Comparison of ENCODE assay signal across 21 cellular contexts in the genomic region with DNA sequence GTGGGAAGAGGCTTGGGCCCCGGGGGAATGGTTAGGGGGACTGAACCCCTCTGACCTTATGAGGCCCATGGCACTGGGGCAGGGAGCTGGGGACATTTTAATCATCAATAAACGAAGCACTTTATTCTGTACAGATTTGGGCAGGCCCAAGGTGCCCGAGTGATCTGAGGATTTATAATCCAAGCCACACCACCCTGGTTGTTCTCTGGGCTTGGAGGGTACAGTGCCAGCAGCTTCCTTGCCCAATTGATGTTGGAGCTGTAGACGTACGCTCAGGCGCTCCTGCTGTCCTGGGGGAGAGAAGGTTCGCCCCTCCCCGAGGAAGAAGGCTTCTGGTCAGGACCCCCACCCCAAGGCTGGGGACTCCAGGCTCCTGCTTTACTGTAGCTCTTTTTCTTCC. TPM values are rescaled to one million over a fixed set of nuclear protein-coding genes. Genes with fewer than 3 reads are reported as not detected.
A peak's percentile ranks its signal among the peaks of the same experiment; 100 is the strongest.
DNase-seq lines count a peak whose midpoint lies in the region; ATAC-seq and TF ChIP-seq lines count a peak whose summit lies in the region.
"Had no signal": no experiment of that assay in that cellular context is flagged by ENCODE, and none has a peak within 500 bp of the region (broad histone marks: within the 10 kb centered on the region; RNA-seq: fewer than 3 reads in every experiment).

No MANE protein-coding gene starts in this region.

- peak overlapping the region; percentile 20 to 34 for H3K27ac ChIP-seq in ovary

- TF ChIP-seq CTCF in glutamatergic neuron (IDR thresholded peaks at IDR 0.05; ENCODE audit: partially characterized antibody, unreplicated experiment) (no peak), ovary (IDR thresholded peaks at IDR 0.05) (no peak)

- DNase-seq in Right ventricle myocardium inferior (ENCODE audit: missing footprints) (no peak), left cardiac atrium (no peak), glutamatergic neuron (no peak), ovary (peak in 1 of 5 donors; percentile 34), NCI-H1930 (lab: John Stamatoyannopoulos, UW) (no peak), NCI-H1694 treated with DMSO at 0.1 percent for 48 hours (lab: John Stamatoyannopoulos, UW) (no peak)
- no peak for DNase-seq in stimulated activated CD4-positive, alpha-beta T cell treated with anti-CD3 and anti-CD28 coated beads, Interleukin-4, amount 100 ng/mL, for 1 hour
- DNase-seq: activated CD4-positive, CD25-positive, alpha-beta regulatory T cell treated with anti-CD3 and anti-CD28 coated beads, Interleukin-2, amount 50 U/mL, for 72 hours; activated naive CD4-positive, alpha-beta T cell; amygdala; CD8-positive, alpha-beta T cell; DMS79; mucosa of descending colon; NCI-H1417; NCI-H2171; NCI-H526 treated with DMSO at 0.1 percent for 48 hours; stimulated activated CD4-positive, alpha-beta T cell treated with anti-CD3 and anti-CD28 coated beads, Interleukin-2, amount 100 ng/mL, for 48 hours had no signal

- TF ChIP-seq POLR2A in ovary (IDR thresholded peaks at IDR 0.05), result no peak

- peaks cover 7% of the 10 kb centered on the region for H3K36me3 Mint-ChIP-seq in glutamatergic neuron (ENCODE audit: unreplicated experiment)
- H3K36me3 Mint-ChIP-seq: CD8-positive, alpha-beta T cell had no signal

- no peaks in the 10 kb centered on the region for H3K27me3 ChIP-seq in ovary

- WGBS in ovary, 3 donors, result 53 to 61% (median 56%) methylated on average over 8 of the region's 8 CpGs

- no peak overlapping the region for H3K4me3 Mint-ChIP-seq in glutamatergic neuron (ENCODE audit: unreplicated experiment)
- H3K4me3 Mint-ChIP-seq: CD8-positive, alpha-beta T cell; GM23338 had no signal

- ATAC-seq in Right ventricle myocardium inferior (peak; percentile 7), left cardiac atrium (no peak), HG02642 (IDR thresholded peaks at IDR 0.05; ENCODE audit: poor library complexity, unreplicated experiment) (no peak)
- ATAC-seq: CD8-positive, alpha-beta T cell; GM23338; mucosa of descending colon had no signal

- TF ChIP-seq EP300 in ovary (IDR thresholded peaks at IDR 0.05), result no peak

- H3K36me3 ChIP-seq in ovary, result no peaks in the 10 kb centered on the region

- H3K27me3 Mint-ChIP-seq in glutamatergic neuron (ENCODE audit: unreplicated experiment), result peaks cover 11% of the 10 kb centered on the region

- peaks cover 21% of the 10 kb centered on the region for H3K9me3 Mint-ChIP-seq in glutamatergic neuron (ENCODE audit: unreplicated experiment)
- H3K9me3 Mint-ChIP-seq: CD8-positive, alpha-beta T cell had no signal

- peaks cover 34% of the 10 kb centered on the region for H3K4me1 Mint-ChIP-seq in glutamatergic neuron (ENCODE audit: low read depth, unreplicated experiment)

- peak overlapping the region; percentile 100 for H3K27ac Mint-ChIP-seq in glutamatergic neuron (ENCODE audit: unreplicated experiment)
- H3K27ac Mint-ChIP-seq: CD8-positive, alpha-beta T cell; GM23338 had no signal

- no peaks in the 10 kb centered on the region for H3K9me3 ChIP-seq in ovary
- H3K9me3 ChIP-seq: mucosa of descending colon had no signal

- H3K4me3 ChIP-seq in ovary, result no peak overlapping the region
- H3K4me3 ChIP-seq: GM23338, mucosa of descending colon had no signal

- intact Hi-C loops in Right ventricle myocardium inferior (cut with DNase I), result no loop called here
- intact Hi-C loops in left cardiac atrium (cut with DNase I), result no loop called here
- intact Hi-C loops in ovary (cut with DNase I), result no loop called here

- peaks cover 11% of the 10 kb centered on the region for H3K4me1 ChIP-seq in ovary (ENCODE audit: insufficient read depth)

RNA-seq across cellular contexts. Expression of a gene that starts 12.5 kb away (rescaled TPM):
- 80.2 TPM for total RNA-seq in Right ventricle myocardium inferior
- total RNA-seq in left cardiac atrium, result 100 to 1,000 TPM in 1 of 2 donors, 10 to 100 TPM in 1; 68.5 to 108 TPM
- total RNA-seq in glutamatergic neuron (ENCODE audit: unreplicated experiment), result 9.7 TPM
- 10 to 100 TPM; 14.1 to 41.9 (median 35.1) TPM for total RNA-seq in ovary
- polyA plus RNA-seq in ovary, result 10 to 100 TPM in 1 of 2 donors, 1 to 10 TPM in 1; 7.7 to 18.8 TPM

RNA-seq across cellular contexts. Expression of a gene that starts 19.3 kb away (rescaled TPM):
- total RNA-seq in Right ventricle myocardium inferior, result not detected
- total RNA-seq in left cardiac atrium, result under 1 TPM in 1 of 2 donors, not detected in 1; 0.86 TPM
- total RNA-seq in glutamatergic neuron (ENCODE audit: unreplicated experiment), result 0.44 TPM
- not detected for total RNA-seq in ovary
- not detected for polyA plus RNA-seq in ovary
- total RNA-seq: CD8-positive, alpha-beta T cell; GM23338; mucosa of descending colon; OCI-LY7; SK-MEL-5 had no signal
- polyA plus RNA-seq: GM23338 had no signal

RNA-seq across cellular contexts. Expression of a gene that starts 36.6 kb away (rescaled TPM):
- total RNA-seq in Right ventricle myocardium inferior (440 TPM), left cardiac atrium (100 to 1,000 TPM; 431 to 706 TPM), glutamatergic neuron (ENCODE audit: unreplicated experiment) (7.6 TPM), ovary (1 to 10 TPM in 1 of 7 donors, under 1 TPM in 2, not detected in 4; 0.25 to 1.3 (median 0.79) TPM)
- polyA plus RNA-seq in ovary, result under 1 TPM in 1 of 2 donors, not detected in 1; 0.12 TPM
- total RNA-seq: CD8-positive, alpha-beta T cell; GM23338; OCI-LY7; SK-MEL-5 had no signal
- polyA plus RNA-seq: GM23338 had no signal

Comparison
In these comparisons a context has a peak if more than half of its experiments do, and no peak if none do; other contexts are left out.
1. RNA of a gene that starts 36.6 kb away (total RNA-seq): 431 to 706 TPM in left cardiac atrium and 440 TPM in Right ventricle myocardium inferior (single experiment); 7.6 TPM in glutamatergic neuron (single experiment) and 0.25 to 1.3 TPM in ovary; every median in the first group is over 10 times any median in the second.